ENCODE assay signal across 14 cellular contexts in genomic region chr9:84136119-84136868, GRCh38.
DNase-seq lines count a peak whose midpoint lies in the region; ATAC-seq and TF ChIP-seq lines count a peak whose summit lies in the region.
"Had no signal": no experiment of that assay in that cellular context is flagged by ENCODE, and none has a peak within 500 bp of the region (broad histone marks: within the 10 kb centered on the region; RNA-seq: fewer than 3 reads in every experiment).

No MANE protein-coding gene starts in this region.

- POLR2A ChIA-PET in RWPE1 (lab: Yijun Ruan, JAX; ENCODE audit: low non-redundant PET): interaction anchor here (0.5 kb wide), 1 partner anchor 177 kb away, joined by 3 read pairs; no protein-coding TSS in a partner anchor

- no peak overlapping the region for H3K4me3 ChIP-seq in fibroblast of villous mesenchyme (ENCODE audit: low read depth, low read length)
- H3K4me3 ChIP-seq: cardiac muscle cell, gastrocnemius medialis had no signal

- peak overlapping the region; percentile 89 for H3K27ac ChIP-seq in RWPE1
- H3K27ac ChIP-seq: cardiac muscle cell, gastrocnemius medialis had no signal

- DNase-seq in AG20443 (ENCODE audit: low spot score) (peak; percentile 51), HT-29 (ENCODE audit: low spot score) (peak; percentile 76), RWPE1 (ENCODE audit: low spot score) (peak; percentile 90), fibroblast of villous mesenchyme (ENCODE audit: low read depth) (peak; percentile 22), C1 segment of cervical spinal cord (lab: John Stamatoyannopoulos, UW) (no peak), NCI-H187 treated with DMSO at 0.1 percent for 48 hours (lab: John Stamatoyannopoulos, UW) (no peak)
- no peak for DNase-seq in activated CD4-positive, alpha-beta T cell treated with anti-CD3 and anti-CD28 coated beads, Interleukin-2, amount 50 U/mL, for 4 hours
- DNase-seq: activated CD8-positive, alpha-beta memory T cell treated with anti-CD3 and anti-CD28 coated beads, Interleukin-2, amount 50 U/mL, for 48 hours; Caco-2; gastrocnemius medialis; NCI-H524 treated with DMSO at 0.1 percent for 48 hours; T-helper 2 cell had no signal

- TF ChIP-seq CTCF in RWPE1 (conservative IDR thresholded peaks at IDR 0.05; ENCODE audit: low read depth) (no peak), fibroblast of villous mesenchyme (IDR thresholded peaks at IDR 0.05; ENCODE audit: insufficient read depth, low read depth, low read length) (no peak)

- no peak for ATAC-seq in GM21717 (IDR thresholded peaks at IDR 0.05; ENCODE audit: unreplicated experiment)
- ATAC-seq: gastrocnemius medialis had no signal

- CTCF ChIA-PET in RWPE1 (lab: Yijun Ruan, JAX): no interaction called here

Comparison
In these comparisons a context has a peak if more than half of its experiments do, and no peak if none do; other contexts are left out.
1. DNase-seq: peak in AG20443 (single experiment), HT-29 (single experiment), RWPE1 (single experiment) and fibroblast of villous mesenchyme (single experiment); none in C1 segment of cervical spinal cord (0 of 14), activated CD4-positive, alpha-beta T cell treated with anti-CD3 and anti-CD28 coated beads, Interleukin-2, amount 50 U/mL, for 4 hours (0 of 2) and NCI-H187 treated with DMSO at 0.1 percent for 48 hours (single experiment).